Comparison of ENCODE assay signal across 10 cellular contexts in genomic region chr2:224937887-224938286, GRCh38.
A peak's percentile ranks its signal among the peaks of the same experiment; 100 is the strongest.
DNase-seq lines count a peak whose midpoint lies in the region; ATAC-seq and TF ChIP-seq lines count a peak whose summit lies in the region.
"Had no signal": no experiment of that assay in that cellular context is flagged by ENCODE, and none has a peak within 500 bp of the region (broad histone marks: within the 10 kb centered on the region; RNA-seq: fewer than 3 reads in every experiment).

No MANE protein-coding gene starts in this region.

- no peaks in the 10 kb centered on the region for H3K36me3 Mint-ChIP-seq in glutamatergic neuron (ENCODE audit: unreplicated experiment)

- H3K4me3 Mint-ChIP-seq in glutamatergic neuron (ENCODE audit: unreplicated experiment), result peak overlapping the region; percentile 58

- peaks cover 0 to 5% (median 0%) of the 10 kb centered on the region in 4 donors for H3K4me1 ChIP-seq in sigmoid colon
- H3K4me1 ChIP-seq: right lobe of liver had no signal

- ATAC-seq in GM18511 (IDR thresholded peaks at IDR 0.05; ENCODE audit: unreplicated experiment), result peak; percentile 88
- peak; percentile 86 for ATAC-seq in GM21528 (IDR thresholded peaks at IDR 0.05; ENCODE audit: low FRiP score, unreplicated experiment)
- ATAC-seq in HG03521 (IDR thresholded peaks at IDR 0.05; ENCODE audit: unreplicated experiment), result peak; percentile 88

- TF ChIP-seq EP300 in sigmoid colon (IDR thresholded peaks at IDR 0.05), result no peak

- intact Hi-C loops in sigmoid colon (cut with DNase I), result no loop called here

- no peak overlapping the region for H3K27ac ChIP-seq in sigmoid colon
- H3K27ac ChIP-seq: right lobe of liver, VCaP had no signal

- 58 to 89% methylated on average over 5 of the region's 5 CpGs for WGBS in sigmoid colon, 2 donors

- DNase-seq in glutamatergic neuron, result no peak
- DNase-seq in T1000 (lab: John Stamatoyannopoulos, UW), result no peak
- no peak for DNase-seq in UCSD-AML1 (lab: John Stamatoyannopoulos, UW; ENCODE audit: unreplicated experiment)
- DNase-seq in NCI-H2196 treated with DMSO at 0.1 percent for 48 hours (lab: John Stamatoyannopoulos, UW; ENCODE audit: unreplicated experiment), result no peak
- DNase-seq in sigmoid colon, result no peak
- DNase-seq: right lobe of liver had no signal

- H3K36me3 ChIP-seq in sigmoid colon, result no peaks in the 10 kb centered on the region
- H3K36me3 ChIP-seq: right lobe of liver had no signal

- peak overlapping the region; percentile 66 for H3K27ac Mint-ChIP-seq in glutamatergic neuron (ENCODE audit: unreplicated experiment)

- peaks cover 2% of the 10 kb centered on the region for H3K27me3 Mint-ChIP-seq in glutamatergic neuron (ENCODE audit: unreplicated experiment)

- H3K9me3 ChIP-seq in sigmoid colon, result no peaks in the 10 kb centered on the region
- H3K9me3 ChIP-seq: right lobe of liver had no signal

- TF ChIP-seq POLR2A in sigmoid colon (IDR thresholded peaks at IDR 0.05), result no peak

- no peak overlapping the region for H3K4me3 ChIP-seq in sigmoid colon
- H3K4me3 ChIP-seq: right lobe of liver had no signal

- H3K9me3 Mint-ChIP-seq in glutamatergic neuron (ENCODE audit: unreplicated experiment), result no peaks in the 10 kb centered on the region

- H3K27me3 ChIP-seq in sigmoid colon, result no peaks in the 10 kb centered on the region
- H3K27me3 ChIP-seq: right lobe of liver had no signal

- TF ChIP-seq CTCF in glutamatergic neuron (IDR thresholded peaks at IDR 0.05; ENCODE audit: partially characterized antibody, unreplicated experiment) (no peak), sigmoid colon (IDR thresholded peaks at IDR 0.05) (no peak)

- peaks cover 14% of the 10 kb centered on the region for H3K4me1 Mint-ChIP-seq in glutamatergic neuron (ENCODE audit: low read depth, unreplicated experiment)
